ENCODE assay signal across 1 cellular context in the genomic region with DNA sequence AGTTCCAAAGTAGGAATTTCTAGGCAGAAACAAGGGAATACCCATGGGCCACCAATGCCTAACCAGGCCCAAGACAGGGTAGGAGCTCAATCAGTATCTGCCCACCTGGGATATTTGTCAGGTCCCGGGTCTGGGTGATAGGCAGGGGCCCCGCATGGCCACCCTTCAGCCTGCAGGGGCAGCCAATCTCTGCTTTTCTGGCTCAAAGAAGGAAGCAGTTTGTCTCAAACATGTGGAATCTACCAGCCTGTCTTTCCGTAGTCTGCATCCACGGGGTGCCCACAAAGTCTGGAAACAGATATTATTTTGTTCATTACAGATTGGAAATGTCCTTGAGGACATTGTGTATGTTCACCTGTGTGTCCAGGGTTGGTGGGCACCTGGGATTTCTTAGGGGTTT.
TF ChIP-seq lines count a peak whose summit lies in the region.

No MANE protein-coding gene starts in this region.

TF ChIP-seq in HepG2, 621 proteins besides CTCF, POLR2A, EP300 and RAD21 (continues in another document):
- TF ChIP-seq, protein P1, sequence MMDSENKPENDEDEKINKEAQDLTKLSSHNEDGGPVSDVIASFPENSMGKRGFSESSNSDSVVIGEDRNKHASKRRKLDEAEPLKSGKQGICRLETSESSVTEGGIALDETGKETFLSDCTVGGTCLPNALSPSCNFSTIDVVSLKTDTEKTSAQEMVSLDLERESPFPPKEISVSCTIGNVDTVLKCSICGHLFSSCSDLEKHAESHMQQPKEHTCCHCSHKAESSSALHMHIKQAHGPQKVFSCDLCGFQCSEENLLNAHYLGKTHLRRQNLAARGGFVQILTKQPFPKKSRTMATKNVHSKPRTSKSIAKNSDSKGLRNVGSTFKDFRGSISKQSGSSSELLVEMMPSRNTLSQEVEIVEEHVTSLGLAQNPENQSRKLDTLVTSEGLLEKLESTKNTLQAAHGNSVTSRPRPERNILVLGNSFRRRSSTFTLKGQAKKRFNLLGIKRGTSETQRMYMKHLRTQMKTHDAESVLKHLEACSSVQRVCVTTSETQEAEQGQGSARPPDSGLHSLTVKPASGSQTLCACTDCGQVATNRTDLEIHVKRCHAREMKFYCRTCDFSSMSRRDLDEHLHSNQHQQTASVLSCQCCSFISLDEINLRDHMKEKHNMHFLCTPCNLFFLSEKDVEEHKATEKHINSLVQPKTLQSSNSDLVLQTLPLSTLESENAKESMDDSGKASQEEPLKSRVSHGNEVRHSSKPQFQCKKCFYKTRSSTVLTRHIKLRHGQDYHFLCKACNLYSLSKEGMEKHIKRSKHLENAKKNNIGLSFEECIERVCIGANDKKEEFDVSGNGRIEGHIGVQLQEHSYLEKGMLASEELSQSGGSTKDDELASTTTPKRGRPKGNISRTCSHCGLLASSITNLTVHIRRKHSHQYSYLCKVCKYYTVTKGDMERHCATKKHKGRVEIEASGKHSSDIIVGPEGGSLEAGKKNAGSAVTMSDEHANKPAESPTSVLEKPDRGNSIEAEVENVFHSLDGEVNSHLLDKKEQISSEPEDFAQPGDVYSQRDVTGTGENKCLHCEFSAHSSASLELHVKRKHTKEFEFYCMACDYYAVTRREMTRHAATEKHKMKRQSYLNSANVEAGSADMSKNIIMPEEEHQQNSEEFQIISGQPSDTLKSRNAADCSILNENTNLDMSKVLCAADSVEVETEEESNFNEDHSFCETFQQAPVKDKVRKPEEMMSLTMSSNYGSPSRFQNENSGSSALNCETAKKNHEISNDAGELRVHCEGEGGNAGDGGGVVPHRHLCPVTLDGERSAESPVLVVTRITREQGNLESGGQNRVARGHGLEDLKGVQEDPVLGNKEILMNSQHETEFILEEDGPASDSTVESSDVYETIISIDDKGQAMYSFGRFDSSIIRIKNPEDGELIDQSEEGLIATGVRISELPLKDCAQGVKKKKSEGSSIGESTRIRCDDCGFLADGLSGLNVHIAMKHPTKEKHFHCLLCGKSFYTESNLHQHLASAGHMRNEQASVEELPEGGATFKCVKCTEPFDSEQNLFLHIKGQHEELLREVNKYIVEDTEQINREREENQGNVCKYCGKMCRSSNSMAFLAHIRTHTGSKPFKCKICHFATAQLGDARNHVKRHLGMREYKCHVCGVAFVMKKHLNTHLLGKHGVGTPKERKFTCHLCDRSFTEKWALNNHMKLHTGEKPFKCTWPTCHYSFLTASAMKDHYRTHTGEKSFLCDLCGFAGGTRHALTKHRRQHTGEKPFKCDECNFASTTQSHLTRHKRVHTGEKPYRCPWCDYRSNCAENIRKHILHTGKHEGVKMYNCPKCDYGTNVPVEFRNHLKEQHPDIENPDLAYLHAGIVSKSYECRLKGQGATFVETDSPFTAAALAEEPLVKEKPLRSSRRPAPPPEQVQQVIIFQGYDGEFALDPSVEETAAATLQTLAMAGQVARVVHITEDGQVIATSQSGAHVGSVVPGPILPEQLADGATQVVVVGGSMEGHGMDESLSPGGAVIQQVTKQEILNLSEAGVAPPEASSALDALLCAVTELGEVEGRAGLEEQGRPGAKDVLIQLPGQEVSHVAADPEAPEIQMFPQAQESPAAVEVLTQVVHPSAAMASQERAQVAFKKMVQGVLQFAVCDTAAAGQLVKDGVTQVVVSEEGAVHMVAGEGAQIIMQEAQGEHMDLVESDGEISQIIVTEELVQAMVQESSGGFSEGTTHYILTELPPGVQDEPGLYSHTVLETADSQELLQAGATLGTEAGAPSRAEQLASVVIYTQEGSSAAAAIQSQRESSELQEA (CRISPR knock-in tag; IDR thresholded peaks at IDR 0.05; ENCODE audit: not compliant biosample characterization) = no peak
- TF ChIP-seq ZNF678 (CRISPR knock-in tag; IDR thresholded peaks at IDR 0.05) (no peak), FOXP4 (CRISPR knock-in tag; IDR thresholded peaks at IDR 0.05) (no peak), STAG1 (CRISPR knock-in tag; IDR thresholded peaks at IDR 0.05) (peak; percentile 70), NR3C1 (CRISPR knock-in tag; IDR thresholded peaks at IDR 0.05) (no peak), THAP11 (CRISPR knock-in tag; IDR thresholded peaks at IDR 0.05) (no peak), ZNF446 (CRISPR knock-in tag; IDR thresholded peaks at IDR 0.05) (no peak), KLF12 (CRISPR knock-in tag; IDR thresholded peaks at IDR 0.05; ENCODE audit: borderline replicate concordance) (no peak), SMYD3 (CRISPR knock-in tag; IDR thresholded peaks at IDR 0.05) (no peak), ELF3 (CRISPR knock-in tag; IDR thresholded peaks at IDR 0.05) (peak; percentile 39; the same call in 1 of the 2 replicates), ZNF569 (CRISPR knock-in tag; IDR thresholded peaks at IDR 0.05; ENCODE audit: borderline replicate concordance) (no peak), ZBTB8A (CRISPR knock-in tag; IDR thresholded peaks at IDR 0.05; ENCODE audit: borderline replicate concordance, low read depth) (no peak), SOX13 (IDR thresholded peaks at IDR 0.05) (no peak), SOX13 (CRISPR knock-in tag; conservative IDR thresholded peaks at IDR 0.05 in 1 of 2, IDR thresholded peaks at IDR 0.05 in 1 of 2) (no peak), ZNF629 (CRISPR knock-in tag; conservative IDR thresholded peaks at IDR 0.05) (no peak), ZMAT5 (CRISPR knock-in tag; IDR thresholded peaks at IDR 0.05; ENCODE audit: borderline replicate concordance, low read depth) (no peak), ISL2 (CRISPR knock-in tag; IDR thresholded peaks at IDR 0.05) (0 out of 2 replicates have a peak, but pooled peaks have one; percentile 24), FUBP1 (CRISPR knock-in tag; IDR thresholded peaks at IDR 0.05; ENCODE audit: borderline replicate concordance) (no peak), ZMYM3 (CRISPR knock-in tag; IDR thresholded peaks at IDR 0.05) (no peak), RBAK (CRISPR knock-in tag; IDR thresholded peaks at IDR 0.05) (no peak), GPN1 (CRISPR knock-in tag; IDR thresholded peaks at IDR 0.05; ENCODE audit: borderline replicate concordance) (no peak), RXRB (CRISPR knock-in tag; IDR thresholded peaks at IDR 0.05; ENCODE audit: borderline replicate concordance) (no peak), GABPA (IDR thresholded peaks at IDR 0.05; ENCODE audit: low read depth, low read length) (no peak), GABPA (CRISPR knock-in tag; IDR thresholded peaks at IDR 0.05; ENCODE audit: low read depth) (no peak), THAP9 (CRISPR knock-in tag; IDR thresholded peaks at IDR 0.05; ENCODE audit: borderline replicate concordance) (no peak), NONO (IDR thresholded peaks at IDR 0.05) (no peak), NONO (CRISPR knock-in tag; conservative IDR thresholded peaks at IDR 0.05) (no peak), POLR2AphosphoS2 (IDR thresholded peaks at IDR 0.05; ENCODE audit: low read depth, low read length) (no peak), SAP130 (CRISPR knock-in tag; IDR thresholded peaks at IDR 0.05; ENCODE audit: low read depth) (no peak), GATAD2A (CRISPR knock-in tag; IDR thresholded peaks at IDR 0.05) (no peak), TEAD3 (CRISPR knock-in tag; optimal IDR thresholded peaks at IDR 0.05; ENCODE audit: borderline replicate concordance) (no peak), HOXA5 (CRISPR knock-in tag; IDR thresholded peaks at IDR 0.05) (no peak)
- TF ChIP-seq, protein P2, sequence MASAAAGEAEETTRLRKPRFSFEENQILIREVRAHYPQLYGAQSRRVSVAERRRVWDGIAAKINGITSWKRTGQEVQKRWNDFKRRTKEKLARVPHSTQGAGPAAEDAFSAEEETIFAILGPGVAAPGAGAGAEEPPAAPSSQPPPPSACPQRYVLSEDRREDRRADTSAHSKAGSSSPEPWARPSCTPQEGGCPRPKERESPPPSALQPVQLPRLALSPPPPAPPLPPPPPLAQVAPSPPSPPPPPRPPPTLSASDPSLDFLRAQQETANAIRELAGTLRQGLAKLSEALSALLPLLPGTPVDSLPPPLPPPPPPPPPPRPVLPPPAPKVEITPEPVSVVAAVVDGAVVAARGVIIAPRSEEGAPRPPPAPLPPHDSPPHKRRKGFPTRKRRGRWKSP (CRISPR knock-in tag; IDR thresholded peaks at IDR 0.05) = no peak
- TF ChIP-seq, protein P3, sequence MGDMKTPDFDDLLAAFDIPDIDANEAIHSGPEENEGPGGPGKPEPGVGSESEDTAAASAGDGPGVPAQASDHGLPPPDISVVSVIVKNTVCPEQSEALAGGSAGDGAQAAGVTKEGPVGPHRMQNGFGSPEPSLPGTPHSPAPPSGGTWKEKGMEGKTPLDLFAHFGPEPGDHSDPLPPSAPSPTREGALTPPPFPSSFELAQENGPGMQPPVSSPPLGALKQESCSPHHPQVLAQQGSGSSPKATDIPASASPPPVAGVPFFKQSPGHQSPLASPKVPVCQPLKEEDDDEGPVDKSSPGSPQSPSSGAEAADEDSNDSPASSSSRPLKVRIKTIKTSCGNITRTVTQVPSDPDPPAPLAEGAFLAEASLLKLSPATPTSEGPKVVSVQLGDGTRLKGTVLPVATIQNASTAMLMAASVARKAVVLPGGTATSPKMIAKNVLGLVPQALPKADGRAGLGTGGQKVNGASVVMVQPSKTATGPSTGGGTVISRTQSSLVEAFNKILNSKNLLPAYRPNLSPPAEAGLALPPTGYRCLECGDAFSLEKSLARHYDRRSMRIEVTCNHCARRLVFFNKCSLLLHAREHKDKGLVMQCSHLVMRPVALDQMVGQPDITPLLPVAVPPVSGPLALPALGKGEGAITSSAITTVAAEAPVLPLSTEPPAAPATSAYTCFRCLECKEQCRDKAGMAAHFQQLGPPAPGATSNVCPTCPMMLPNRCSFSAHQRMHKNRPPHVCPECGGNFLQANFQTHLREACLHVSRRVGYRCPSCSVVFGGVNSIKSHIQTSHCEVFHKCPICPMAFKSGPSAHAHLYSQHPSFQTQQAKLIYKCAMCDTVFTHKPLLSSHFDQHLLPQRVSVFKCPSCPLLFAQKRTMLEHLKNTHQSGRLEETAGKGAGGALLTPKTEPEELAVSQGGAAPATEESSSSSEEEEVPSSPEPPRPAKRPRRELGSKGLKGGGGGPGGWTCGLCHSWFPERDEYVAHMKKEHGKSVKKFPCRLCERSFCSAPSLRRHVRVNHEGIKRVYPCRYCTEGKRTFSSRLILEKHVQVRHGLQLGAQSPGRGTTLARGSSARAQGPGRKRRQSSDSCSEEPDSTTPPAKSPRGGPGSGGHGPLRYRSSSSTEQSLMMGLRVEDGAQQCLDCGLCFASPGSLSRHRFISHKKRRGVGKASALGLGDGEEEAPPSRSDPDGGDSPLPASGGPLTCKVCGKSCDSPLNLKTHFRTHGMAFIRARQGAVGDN (CRISPR knock-in tag; IDR thresholded peaks at IDR 0.05) = peak; percentile 31; the same call in 1 of the 2 replicates
- TF ChIP-seq, protein P4, sequence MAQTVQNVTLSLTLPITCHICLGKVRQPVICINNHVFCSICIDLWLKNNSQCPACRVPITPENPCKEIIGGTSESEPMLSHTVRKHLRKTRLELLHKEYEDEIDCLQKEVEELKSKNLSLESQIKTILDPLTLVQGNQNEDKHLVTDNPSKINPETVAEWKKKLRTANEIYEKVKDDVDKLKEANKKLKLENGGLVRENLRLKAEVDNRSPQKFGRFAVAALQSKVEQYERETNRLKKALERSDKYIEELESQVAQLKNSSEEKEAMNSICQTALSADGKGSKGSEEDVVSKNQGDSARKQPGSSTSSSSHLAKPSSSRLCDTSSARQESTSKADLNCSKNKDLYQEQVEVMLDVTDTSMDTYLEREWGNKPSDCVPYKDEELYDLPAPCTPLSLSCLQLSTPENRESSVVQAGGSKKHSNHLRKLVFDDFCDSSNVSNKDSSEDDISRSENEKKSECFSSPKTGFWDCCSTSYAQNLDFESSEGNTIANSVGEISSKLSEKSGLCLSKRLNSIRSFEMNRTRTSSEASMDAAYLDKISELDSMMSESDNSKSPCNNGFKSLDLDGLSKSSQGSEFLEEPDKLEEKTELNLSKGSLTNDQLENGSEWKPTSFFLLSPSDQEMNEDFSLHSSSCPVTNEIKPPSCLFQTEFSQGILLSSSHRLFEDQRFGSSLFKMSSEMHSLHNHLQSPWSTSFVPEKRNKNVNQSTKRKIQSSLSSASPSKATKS (CRISPR knock-in tag; IDR thresholded peaks at IDR 0.05) = no peak
